22 cellular contexts compared by ENCODE assay signal in the genomic region with DNA sequence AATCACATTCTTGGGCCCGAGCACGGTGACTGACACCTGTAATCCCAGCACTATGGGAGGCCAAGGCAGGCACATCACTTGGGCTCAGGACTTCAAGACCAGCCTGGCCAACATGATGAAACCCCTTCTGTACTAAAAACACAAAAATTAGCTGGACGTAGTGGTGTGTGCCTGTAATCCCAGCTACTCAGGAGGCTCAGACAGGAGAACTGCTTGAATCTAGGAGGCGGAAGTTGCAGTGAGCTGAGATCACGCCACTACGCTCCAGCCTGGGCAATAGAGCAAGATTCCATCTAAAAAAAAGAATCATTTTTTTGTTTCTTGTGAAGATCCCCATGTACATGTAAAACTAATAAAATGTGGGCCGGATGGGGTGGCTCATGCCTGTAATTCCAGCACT. TPM values are rescaled to one million over a fixed set of nuclear protein-coding genes. Genes with fewer than 3 reads are reported as not detected.
DNase-seq lines count a peak whose midpoint lies in the region; ATAC-seq and TF ChIP-seq lines count a peak whose summit lies in the region.
"Had no signal": no experiment of that assay in that cellular context is flagged by ENCODE, and none has a peak within 500 bp of the region (broad histone marks: within the 10 kb centered on the region; RNA-seq: fewer than 3 reads in every experiment).

No MANE protein-coding gene starts in this region.

- dilution Hi-C loops in mammary epithelial cell (cut with HindIII; ENCODE audit: low sequenced_read_pairs): no loop called here

- H3K27me3 Mint-ChIP-seq in natural killer cell (ENCODE audit: low read depth in 2 of 2): no peaks in the 10 kb centered on the region
- H3K27me3 Mint-ChIP-seq in natural killer cell treated with Interleukin-12 subunit alpha and Interleukin-12 subunit beta and Interleukin-15 and Interleukin-18, amount 100 ng/mL, for 72 hours: no peaks in the 10 kb centered on the region
- no peaks in the 10 kb centered on the region for H3K27me3 Mint-ChIP-seq in activated T-helper 17 cell treated with anti-CD3 and anti-CD28 coated beads, Interleukin-2, amount 50 U/mL, for 72 hours
- H3K27me3 Mint-ChIP-seq in naive thymus-derived CD4-positive, alpha-beta T cell: no peaks in the 10 kb centered on the region
- H3K27me3 Mint-ChIP-seq: type B pancreatic cell had no signal

- no peaks in the 10 kb centered on the region for H3K27me3 ChIP-seq in naive thymus-derived CD4-positive, alpha-beta T cell (ENCODE audit: control insufficient read depth in 2 of 2, insufficient read depth in 2 of 2, low read length in 2 of 2)
- H3K27me3 ChIP-seq in mammary epithelial cell (ENCODE audit: insufficient read depth, low read length): no peaks in the 10 kb centered on the region
- H3K27me3 ChIP-seq: colonic mucosa, SJCRH30 had no signal

- no peak overlapping the region for H3K27ac ChIP-seq in naive thymus-derived CD4-positive, alpha-beta T cell (ENCODE audit: low read depth, low read length)
- no peak overlapping the region for H3K27ac ChIP-seq in mammary epithelial cell (ENCODE audit: insufficient read depth, low read depth, low read length)
- H3K27ac ChIP-seq: colonic mucosa, parathyroid adenoma, SJCRH30, WERI-Rb-1 had no signal

- no peak overlapping the region for H3K4me2 ChIP-seq in mammary epithelial cell (ENCODE audit: insufficient read depth, low read depth, low read length)

- in situ Hi-C loops in mammary epithelial cell (cut with MboI; ENCODE audit: low sequenced_read_pairs in 2 of 2): no loop called here

- H3K4me1 Mint-ChIP-seq in natural killer cell: peaks cover 32 to 48% of the 10 kb centered on the region in 2 donors
- peaks cover 8 to 16% of the 10 kb centered on the region in 2 donors for H3K4me1 Mint-ChIP-seq in natural killer cell treated with Interleukin-12 subunit alpha and Interleukin-12 subunit beta and Interleukin-15 and Interleukin-18, amount 100 ng/mL, for 72 hours (ENCODE audit: low read depth in 2 of 2)
- peaks cover 4% of the 10 kb centered on the region for H3K4me1 Mint-ChIP-seq in activated T-helper 17 cell treated with anti-CD3 and anti-CD28 coated beads, Interleukin-2, amount 50 U/mL, for 72 hours
- peaks cover 11 to 51% (median 46%) of the 10 kb centered on the region in 7 donors for H3K4me1 Mint-ChIP-seq in naive thymus-derived CD4-positive, alpha-beta T cell

- no peaks in the 10 kb centered on the region for H3K79me2 ChIP-seq in mammary epithelial cell (ENCODE audit: insufficient read depth, low read length)
- H3K79me2 ChIP-seq: parathyroid adenoma had no signal

- no peaks in the 10 kb centered on the region for H4K20me1 ChIP-seq in mammary epithelial cell (ENCODE audit: insufficient read depth, low read length)

- 98% methylated on average over 6 of the region's 7 CpGs for WGBS in mammary epithelial cell (ENCODE audit: low coverage, missing lambda C conversion rate)

- BruUV-seq in mammary epithelial cell (replicated peaks; lab: Mats Ljungman, UMichigan): no TSS peak

- H3K9me3 Mint-ChIP-seq in natural killer cell: no peaks in the 10 kb centered on the region
- H3K9me3 Mint-ChIP-seq in natural killer cell treated with Interleukin-12 subunit alpha and Interleukin-12 subunit beta and Interleukin-15 and Interleukin-18, amount 100 ng/mL, for 72 hours: no peaks in the 10 kb centered on the region
- H3K9me3 Mint-ChIP-seq in activated T-helper 17 cell treated with anti-CD3 and anti-CD28 coated beads, Interleukin-2, amount 50 U/mL, for 72 hours: no peaks in the 10 kb centered on the region
- H3K9me3 Mint-ChIP-seq in naive thymus-derived CD4-positive, alpha-beta T cell: peaks cover 0 to 51% (median 17%) of the 10 kb centered on the region in 11 donors
- H3K9me3 Mint-ChIP-seq: type B pancreatic cell had no signal

- H3K9me3 ChIP-seq in naive thymus-derived CD4-positive, alpha-beta T cell (ENCODE audit: control insufficient read depth in 2 of 3, low read length in 3 of 3): peaks cover 0 to 10% (median 0%) of the 10 kb centered on the region in 3 experiments
- no peaks in the 10 kb centered on the region for H3K9me3 ChIP-seq in mammary epithelial cell (replicated peaks; ENCODE audit: insufficient read depth, low read length)
- H3K9me3 ChIP-seq: colonic mucosa, SJCRH30 had no signal

- CTCF ChIA-PET in naive thymus-derived CD4-positive, alpha-beta T cell (lab: Charles Lee): no interaction called here
- CTCF ChIA-PET in mammary epithelial cell (lab: Charles Lee; ENCODE audit: low non-redundant PET): no interaction called here

- no peak for TF ChIP-seq CTCF in natural killer cell (IDR thresholded peaks at IDR 0.05)
- TF ChIP-seq CTCF in mammary epithelial cell (conservative IDR thresholded peaks at IDR 0.05 in 1 of 2, IDR thresholded peaks at IDR 0.05 in 1 of 2; ENCODE audit: extremely low read depth in 1 of 2, insufficient read depth in 1 of 2, low read depth in 1 of 2, low read length in 2 of 2): no peak

- peaks cover 18 to 43% of the 10 kb centered on the region in 2 donors for H3K4me1 ChIP-seq in naive thymus-derived CD4-positive, alpha-beta T cell (ENCODE audit: control insufficient read depth in 2 of 2, insufficient read depth in 2 of 2, low read length in 2 of 2)
- no peaks in the 10 kb centered on the region for H3K4me1 ChIP-seq in mammary epithelial cell (ENCODE audit: insufficient read depth, low read length)
- H3K4me1 ChIP-seq: colonic mucosa, parathyroid adenoma, SJCRH30 had no signal

- no peak overlapping the region for H3K9ac ChIP-seq in mammary epithelial cell (ENCODE audit: insufficient read depth, low read length)
- H3K9ac ChIP-seq: parathyroid adenoma had no signal

- H3K36me3 ChIP-seq in naive thymus-derived CD4-positive, alpha-beta T cell (ENCODE audit: control insufficient read depth in 2 of 3, insufficient read depth in 3 of 3, low read length in 3 of 3): no peaks in the 10 kb centered on the region
- no peaks in the 10 kb centered on the region for H3K36me3 ChIP-seq in mammary epithelial cell (ENCODE audit: insufficient read depth, low read length)
- H3K36me3 ChIP-seq: colonic mucosa, SJCRH30, WERI-Rb-1 had no signal

- H3K4me3 ChIP-seq in naive thymus-derived CD4-positive, alpha-beta T cell (ENCODE audit: low read length): no peak overlapping the region
- no peak overlapping the region for H3K4me3 ChIP-seq in mammary epithelial cell (replicated peaks in 1 of 3; ENCODE audit: insufficient read depth in 1 of 3, low read depth in 2 of 3, low read length in 3 of 3)
- H3K4me3 ChIP-seq: colonic mucosa, lung, SJCRH30, skin epidermis had no signal

- ATAC-seq in natural killer cell (no peak), HG02642 (IDR thresholded peaks at IDR 0.05; ENCODE audit: poor library complexity, unreplicated experiment) (no peak)
- no peak for ATAC-seq in natural killer cell treated with Interleukin-12 subunit alpha and Interleukin-12 subunit beta and Interleukin-15 and Interleukin-18, amount 100 ng/mL, for 72 hours
- ATAC-seq in activated T-helper 17 cell treated with anti-CD3 and anti-CD28 coated beads, Interleukin-2, amount 50 U/mL, for 72 hours (replicated peaks): no peak
- no peak for ATAC-seq in naive thymus-derived CD4-positive, alpha-beta T cell
- ATAC-seq: stimulated activated naive CD8-positive, alpha-beta T cell treated with anti-CD3 and anti-CD28 coated beads, Interleukin-15, Interleukin-2, amounts not matched to agents 100 U/mL and 50 U/mL, for 24 hours had no signal

- POLR2A ChIA-PET in naive thymus-derived CD4-positive, alpha-beta T cell (lab: Charles Lee): interaction anchor here (0.7 kb wide), 1 partner anchor 8 kb away, joined by 3 read pairs; no protein-coding TSS in a partner anchor

- H3K36me3 Mint-ChIP-seq in natural killer cell: no peaks in the 10 kb centered on the region
- no peaks in the 10 kb centered on the region for H3K36me3 Mint-ChIP-seq in natural killer cell treated with Interleukin-12 subunit alpha and Interleukin-12 subunit beta and Interleukin-15 and Interleukin-18, amount 100 ng/mL, for 72 hours
- no peaks in the 10 kb centered on the region for H3K36me3 Mint-ChIP-seq in activated T-helper 17 cell treated with anti-CD3 and anti-CD28 coated beads, Interleukin-2, amount 50 U/mL, for 72 hours (ENCODE audit: low read depth)
- peaks cover 0 to 17% (median 13%) of the 10 kb centered on the region in 5 donors for H3K36me3 Mint-ChIP-seq in naive thymus-derived CD4-positive, alpha-beta T cell
- H3K36me3 Mint-ChIP-seq: type B pancreatic cell had no signal

- peak overlapping the region; percentile 25 for H3K4me3 Mint-ChIP-seq in natural killer cell
- H3K4me3 Mint-ChIP-seq in natural killer cell treated with Interleukin-12 subunit alpha and Interleukin-12 subunit beta and Interleukin-15 and Interleukin-18, amount 100 ng/mL, for 72 hours: no peak overlapping the region
- H3K4me3 Mint-ChIP-seq in activated T-helper 17 cell treated with anti-CD3 and anti-CD28 coated beads, Interleukin-2, amount 50 U/mL, for 72 hours: peak overlapping the region; percentile 53
- peak overlapping the region in 5 of 10 donors; percentile 40 to 71 (median 55) for H3K4me3 Mint-ChIP-seq in naive thymus-derived CD4-positive, alpha-beta T cell
- H3K4me3 Mint-ChIP-seq: type B pancreatic cell had no signal

- intact Hi-C loops in natural killer cell (cut with micrococcal nuclease) (no loop called here), mammary epithelial cell (cut with micrococcal nuclease) (no loop called here)
- intact Hi-C loops in naive thymus-derived CD4-positive, alpha-beta T cell (cut with micrococcal nuclease): no loop called here

- no peak for DNase-seq in natural killer cell
- no peak for DNase-seq in natural killer cell treated with Interleukin-12 subunit alpha and Interleukin-12 subunit beta and Interleukin-15 and Interleukin-18, amount 100 ng/mL, for 72 hours (ENCODE audit: low spot score)
- no peak for DNase-seq in naive thymus-derived CD4-positive, alpha-beta T cell
- no peak for DNase-seq in activated CD4-positive, CD25-positive, alpha-beta regulatory T cell (lab: John Stamatoyannopoulos, UW)
- DNase-seq in mammary epithelial cell: no peak
- DNase-seq: activated CD8-positive, alpha-beta memory T cell treated with anti-CD3 and anti-CD28 coated beads for 24 hours; colonic mucosa; KBM-7; NCI-H1930; NCI-H345; NCI-H82; SJCRH30; stimulated activated CD4-positive, alpha-beta T cell treated with anti-CD3 and anti-CD28 coated beads, Interleukin-2, amount 100 ng/mL, for 24 hours; stimulated activated naive CD8-positive, alpha-beta T cell treated with anti-CD3 and anti-CD28 coated beads, Interleukin-15, Interleukin-2, amounts not matched to agents 100 U/mL and 50 U/mL, for 24 hours; WERI-Rb-1 had no signal

- H3K27ac Mint-ChIP-seq in natural killer cell: peak overlapping the region; percentile 58 to 71
- no peak overlapping the region for H3K27ac Mint-ChIP-seq in natural killer cell treated with Interleukin-12 subunit alpha and Interleukin-12 subunit beta and Interleukin-15 and Interleukin-18, amount 100 ng/mL, for 72 hours
- peak overlapping the region; percentile 67 for H3K27ac Mint-ChIP-seq in activated T-helper 17 cell treated with anti-CD3 and anti-CD28 coated beads, Interleukin-2, amount 50 U/mL, for 72 hours
- H3K27ac Mint-ChIP-seq in naive thymus-derived CD4-positive, alpha-beta T cell: peak overlapping the region; percentile 14 to 84 (median 61)
- H3K27ac Mint-ChIP-seq: activated T-helper 2 cell treated with anti-CD3 and anti-CD28 coated beads, Interferon-gamma antibody, Interleukin-2, Interleukin-4, amounts not matched to agents 10 μg/mL and 5 μg/mL and 100 μg/mL, durations not matched to agents 14 hours and 24 hours and 36 hours; type B pancreatic cell had no signal

- H2AFZ ChIP-seq in mammary epithelial cell (ENCODE audit: low read depth, low read length): no peak overlapping the region
- H2AFZ ChIP-seq: parathyroid adenoma had no signal

RNA-seq across cellular contexts. Expression of gene ATF7IP2, which starts 53.1 kb away (rescaled TPM):
- 10 to 100 TPM; 41.7 to 53.5 (median 43.8) TPM for total RNA-seq in natural killer cell
- 10 to 100 TPM; 23.0 to 33.2 TPM for total RNA-seq in natural killer cell treated with Interleukin-12 subunit alpha and Interleukin-12 subunit beta and Interleukin-15 and Interleukin-18, amount 100 ng/mL, for 72 hours
- total RNA-seq in activated T-helper 17 cell treated with anti-CD3 and anti-CD28 coated beads, Interleukin-2, amount 50 U/mL, for 72 hours: 10 to 100 TPM; 23.7 to 25.8 TPM
- total RNA-seq in naive thymus-derived CD4-positive, alpha-beta T cell: 10 to 100 TPM; 56.5 to 75.5 (median 67.1) TPM
- 100 to 1,000 TPM; 148 to 304 TPM for polyA plus RNA-seq in naive thymus-derived CD4-positive, alpha-beta T cell
- total RNA-seq in mammary epithelial cell: 10 to 100 TPM in 1 of 2 donors, 1 to 10 TPM in 1; 6.8 to 10.0 TPM
- 2.3 TPM for polyA plus RNA-seq in mammary epithelial cell
- polyA minus RNA-seq in mammary epithelial cell: not detected
- total RNA-seq: SJCRH30 had no signal

Comparison
In these comparisons a context has a peak if more than half of its experiments do, and no peak if none do; other contexts are left out.
1. H3K27ac Mint-ChIP-seq: peak in natural killer cell (2 of 2), activated T-helper 17 cell treated with anti-CD3 and anti-CD28 coated beads, Interleukin-2, amount 50 U/mL, for 72 hours (single experiment) and naive thymus-derived CD4-positive, alpha-beta T cell (9 of 9); none in natural killer cell treated with Interleukin-12 subunit alpha and Interleukin-12 subunit beta and Interleukin-15 and Interleukin-18, amount 100 ng/mL, for 72 hours (0 of 2).